8 cellular contexts compared by ENCODE assay signal in genomic region chr10:72334832-72335393, GRCh38. TPM values are rescaled to one million over a fixed set of nuclear protein-coding genes. Genes with fewer than 3 reads are reported as not detected.
DNase-seq lines count a peak whose midpoint lies in the region; ATAC-seq and TF ChIP-seq lines count a peak whose summit lies in the region.

No MANE protein-coding gene starts in this region.

- intact Hi-C loops in psoas muscle (cut with DNase I) = loop anchor here (5.0 to 10.0 kb wide), 5 partner anchors 113 to 380 kb away; partner anchors contain the start of genes ANAPC16 (in 1 of the 2) and ASCC1 (in 1 of the 2)

- peak overlapping the region; percentile 95 for H3K27ac ChIP-seq in cardiac muscle cell
- peak overlapping the region; percentile 96 for H3K27ac ChIP-seq in psoas muscle
- no peak overlapping the region for H3K27ac ChIP-seq in mesendoderm (ENCODE audit: low read depth, low read length)

- H4K5ac ChIP-seq in mesendoderm (ENCODE audit: low read length) = no peak overlapping the region

- no peak for TF ChIP-seq POLR2A in erythroblast (IDR thresholded peaks at IDR 0.05; ENCODE audit: low read length)

- H3K79me2 ChIP-seq in mesendoderm (ENCODE audit: control insufficient read depth, insufficient read depth, low read length) = no peaks in the 10 kb centered on the region

- H3K79me1 ChIP-seq in mesendoderm (ENCODE audit: low read length) = no peaks in the 10 kb centered on the region

- H3K4me3 ChIP-seq in cardiac muscle cell (no peak overlapping the region), psoas muscle (peak overlapping the region; percentile 23), mesendoderm (ENCODE audit: low read length) (no peak overlapping the region)

- 7 to 11% (median 10%) methylated on average over 15 of the region's 15 CpGs for WGBS in psoas muscle, 3 donors
- WGBS in mesendoderm (ENCODE audit: extremely low coverage, insufficient coverage, low lambda C conversion rate) = no CpG with 5 or more reads among the region's 15 CpGs

- H3K36me3 ChIP-seq in cardiac muscle cell (peaks cover 9% of the 10 kb centered on the region), psoas muscle (ENCODE audit: insufficient read depth in 1 of 2, low read depth in 1 of 2) (peaks cover 0 to 35% of the 10 kb centered on the region in 2 donors), mesendoderm (ENCODE audit: control insufficient read depth, insufficient read depth, low read length) (peaks cover 7% of the 10 kb centered on the region)

- H4K8ac ChIP-seq in mesendoderm (ENCODE audit: low read depth, low read length) = no peak overlapping the region

- H3K9me3 ChIP-seq in cardiac muscle cell (ENCODE audit: low read depth) = no peaks in the 10 kb centered on the region
- H3K9me3 ChIP-seq in psoas muscle = no peaks in the 10 kb centered on the region

- no peaks in the 10 kb centered on the region for H3K27me3 ChIP-seq in cardiac muscle cell
- H3K27me3 ChIP-seq in psoas muscle (ENCODE audit: insufficient read depth in 3 of 3, low read length in 2 of 3) = no peaks in the 10 kb centered on the region
- H3K27me3 ChIP-seq in mesendoderm (ENCODE audit: insufficient read depth, low read length, poor library complexity) = no peaks in the 10 kb centered on the region

- ATAC-seq in GM18517 (IDR thresholded peaks at IDR 0.05; ENCODE audit: unreplicated experiment) (peak; percentile 67), HG02970 (IDR thresholded peaks at IDR 0.05; ENCODE audit: low FRiP score, unreplicated experiment) (peak; percentile 46), psoas muscle (peak; percentile 61 to 84 (median 79))

- H2BK120ac ChIP-seq in mesendoderm (ENCODE audit: low read depth, low read length) = no peak overlapping the region

- no peak overlapping the region for H3K18ac ChIP-seq in mesendoderm (ENCODE audit: low read length)

- H2AK5ac ChIP-seq in mesendoderm (ENCODE audit: low read length) = no peak overlapping the region

- no peak overlapping the region for H2BK15ac ChIP-seq in mesendoderm (replicated peaks; ENCODE audit: low read depth)

- no peak overlapping the region for H3K9ac ChIP-seq in mesendoderm (ENCODE audit: low read length)

- no peak overlapping the region for H3K4me2 ChIP-seq in mesendoderm (ENCODE audit: low read length)

- TF ChIP-seq CTCF in cardiac muscle cell (IDR thresholded peaks at IDR 0.05; ENCODE audit: low read depth, low read length) = peak; percentile 40
- no peak for TF ChIP-seq CTCF in psoas muscle (IDR thresholded peaks at IDR 0.05)

- no peak overlapping the region for H3K4ac ChIP-seq in mesendoderm (ENCODE audit: low read depth, low read length)

- no peak overlapping the region for H2BK5ac ChIP-seq in mesendoderm (ENCODE audit: low read length)

- DNase-seq in RPMI8226 (peak; percentile 95), activated gamma-delta T cell treated with Interleukin-2 at 50 U/mL for 16 hours (peak; percentile 85), cardiac muscle cell (ENCODE audit: low read depth in 1 of 2, low spot score in 1 of 2) (peak in 1 of 2 donors; percentile 99), psoas muscle (peak; percentile 91 to 93), mesendoderm (no peak), erythroblast (lab: John Stamatoyannopoulos, UW) (no peak)

- no peak overlapping the region for H3K23ac ChIP-seq in mesendoderm (ENCODE audit: low read length)

- H3K56ac ChIP-seq in mesendoderm (ENCODE audit: low read length) = no peak overlapping the region

- H3K4me1 ChIP-seq in cardiac muscle cell (ENCODE audit: low read depth) = peaks cover 32% of the 10 kb centered on the region
- peaks cover 61% of the 10 kb centered on the region for H3K4me1 ChIP-seq in psoas muscle
- peaks cover 9% of the 10 kb centered on the region for H3K4me1 ChIP-seq in mesendoderm (ENCODE audit: control insufficient read depth, low read depth, low read length)

RNA-seq across cellular contexts. Expression of gene DNAJB12, which starts 19.8 kb away (rescaled TPM):
- total RNA-seq in cardiac muscle cell = 29.3 and 32.0 TPM in 2 replicates
- 23.8 and 34.2 TPM in 2 replicates for polyA plus RNA-seq in cardiac muscle cell
- 10 to 100 TPM; 24.0 to 38.7 (median 34.0) TPM for total RNA-seq in psoas muscle
- 10 to 100 TPM; 22.1 to 24.9 (median 22.5) TPM for polyA plus RNA-seq in psoas muscle
- polyA plus RNA-seq in mesendoderm (2013, experiment 1 of 2) = 15.4 TPM
- 15.1 TPM for polyA plus RNA-seq in mesendoderm (2013, experiment 2 of 2)

Comparison
In these comparisons a context has a peak if more than half of its experiments do, and no peak if none do; other contexts are left out.
1. DNase-seq: peak in RPMI8226 (single experiment), activated gamma-delta T cell treated with Interleukin-2 at 50 U/mL for 16 hours (single experiment) and psoas muscle (2 of 2); none in mesendoderm (single experiment) and erythroblast (0 of 2).
2. Peak in every context shown above with its lines, with median percentiles within 50 percentile points of each other: ATAC-seq.